ENCODE assay signal across 21 cellular contexts in genomic region chr2:113918229-113918628, GRCh38.
"Had no signal": no experiment of that assay in that cellular context is flagged by ENCODE, and none has a peak within 500 bp of the region (broad histone marks: within the 10 kb centered on the region; RNA-seq: fewer than 3 reads in every experiment).

No MANE protein-coding gene starts in this region.

- H3K27me3 Mint-ChIP-seq: activated naive CD4-positive, alpha-beta T cell treated with anti-CD3 and anti-CD28 coated beads, Interleukin-2, amount 10 ng/mL, durations not matched to agents 7 days and 5 days; brain; type B pancreatic cell had no signal

- H3K9me3 ChIP-seq: left ventricle myocardium inferior, sigmoid colon, thoracic aorta, vagina had no signal

- H3K27ac Mint-ChIP-seq: brain, mesothelial cell of epicardium, type B pancreatic cell had no signal

- H3K4me3 Mint-ChIP-seq: activated naive CD4-positive, alpha-beta T cell treated with anti-CD3 and anti-CD28 coated beads, Interleukin-2, amount 10 ng/mL, durations not matched to agents 7 days and 5 days; activated T-cell treated with anti-CD3 and anti-CD28 coated beads, Interleukin-2, amount 50 U/mL, for 4 hours; brain; mesothelial cell of epicardium; type B pancreatic cell had no signal

- H3K4me3 ChIP-seq: left ventricle myocardium inferior, sigmoid colon, smooth muscle cell, thoracic aorta, vagina had no signal

- H3K27ac ChIP-seq: left ventricle myocardium inferior, sigmoid colon, thoracic aorta, vagina, VCaP had no signal

- H3K9me3 Mint-ChIP-seq: activated naive CD4-positive, alpha-beta T cell treated with anti-CD3 and anti-CD28 coated beads, Interleukin-2, amount 10 ng/mL, durations not matched to agents 7 days and 5 days; activated T-cell treated with anti-CD3 and anti-CD28 coated beads, Interleukin-2, amount 50 U/mL, for 4 hours; brain; mesothelial cell of epicardium; type B pancreatic cell had no signal

- H3K4me1 ChIP-seq: left ventricle myocardium inferior had no signal

- H3K4me1 Mint-ChIP-seq: brain, mesothelial cell of epicardium had no signal

- DNase-seq: activated CD4-positive, alpha-beta T cell treated with anti-CD3 and anti-CD28 coated beads, Interleukin-2, amount 50 U/mL, for 1 hour; activated CD8-positive, alpha-beta memory T cell treated with anti-CD3 and anti-CD28 coated beads for 24 hours; activated CD8-positive, alpha-beta memory T cell treated with anti-CD3 and anti-CD28 coated beads, Interleukin-2, amount 50 U/mL, for 4 hours; activated naive CD4-positive, alpha-beta T cell treated with anti-CD3 and anti-CD28 coated beads, Interleukin-2, amount 10 ng/mL, durations not matched to agents 7 days and 5 days; activated T-cell treated with anti-CD3 and anti-CD28 coated beads, Interleukin-2, amount 50 U/mL, for 4 hours; aorta; kidney glomerular epithelial cell; left ventricle myocardium inferior; occipital lobe; sigmoid colon; stimulated activated CD4-positive, alpha-beta T cell treated with anti-CD3 and anti-CD28 coated beads, Interleukin-15, amount 100 ng/mL, for 24 hours; stimulated activated CD8-positive, alpha-beta memory T cell treated with anti-CD3 and anti-CD28 coated beads, Interleukin-4, amount 100 ng/mL, for 48 hours; stimulated activated naive CD4-positive, alpha-beta T cell treated with Interleukin-2 at 50 U/mL for 16 hours had no signal

- H3K27me3 ChIP-seq: sigmoid colon, vagina had no signal

- ATAC-seq: activated CD4-positive, CD25-positive, alpha-beta regulatory T cell treated with anti-CD3 and anti-CD28 coated beads, Interleukin-2, amount 50 U/mL, for 24 hours; activated T-cell treated with anti-CD3 and anti-CD28 coated beads, Interleukin-2, amount 50 U/mL, for 4 hours had no signal
